Comparison of ENCODE assay signal across 1 cellular context in the genomic region with DNA sequence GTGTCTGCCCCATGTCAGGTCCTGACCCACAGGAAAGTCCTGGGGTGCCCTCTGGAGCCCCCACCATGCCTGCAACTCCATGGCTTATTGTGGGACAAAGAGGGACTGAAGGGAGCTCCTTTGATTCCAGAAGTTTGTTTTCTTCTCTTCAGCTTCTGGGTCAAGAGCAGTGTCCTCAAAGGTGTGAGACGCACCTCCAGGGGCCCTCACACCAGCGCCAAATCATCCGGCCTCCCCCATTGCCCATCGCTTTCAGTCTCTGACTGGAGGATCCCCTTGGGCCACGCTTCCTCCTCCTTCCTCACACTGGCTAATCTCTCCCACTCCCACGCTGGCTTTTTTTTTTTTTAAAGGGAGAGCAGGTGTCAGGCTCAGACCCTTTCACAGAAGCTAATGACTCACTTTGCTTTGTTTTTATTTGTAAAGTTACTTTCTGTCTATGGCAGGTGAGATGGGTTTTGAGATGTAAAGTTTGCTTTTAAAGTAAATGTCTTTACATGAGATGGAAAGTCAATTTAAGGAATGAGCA.
TF ChIP-seq lines count a peak whose summit lies in the region.

No MANE protein-coding gene starts in this region.

TF ChIP-seq in K562, 482 proteins besides CTCF, POLR2A, EP300 and RAD21 (continues in another document):
- no peak for TF ChIP-seq ELK1 (CRISPR knock-in tag; IDR thresholded peaks at IDR 0.05)
- TF ChIP-seq ZNF512 (tag; IDR thresholded peaks at IDR 0.05), result no peak
- TF ChIP-seq, protein P1, sequence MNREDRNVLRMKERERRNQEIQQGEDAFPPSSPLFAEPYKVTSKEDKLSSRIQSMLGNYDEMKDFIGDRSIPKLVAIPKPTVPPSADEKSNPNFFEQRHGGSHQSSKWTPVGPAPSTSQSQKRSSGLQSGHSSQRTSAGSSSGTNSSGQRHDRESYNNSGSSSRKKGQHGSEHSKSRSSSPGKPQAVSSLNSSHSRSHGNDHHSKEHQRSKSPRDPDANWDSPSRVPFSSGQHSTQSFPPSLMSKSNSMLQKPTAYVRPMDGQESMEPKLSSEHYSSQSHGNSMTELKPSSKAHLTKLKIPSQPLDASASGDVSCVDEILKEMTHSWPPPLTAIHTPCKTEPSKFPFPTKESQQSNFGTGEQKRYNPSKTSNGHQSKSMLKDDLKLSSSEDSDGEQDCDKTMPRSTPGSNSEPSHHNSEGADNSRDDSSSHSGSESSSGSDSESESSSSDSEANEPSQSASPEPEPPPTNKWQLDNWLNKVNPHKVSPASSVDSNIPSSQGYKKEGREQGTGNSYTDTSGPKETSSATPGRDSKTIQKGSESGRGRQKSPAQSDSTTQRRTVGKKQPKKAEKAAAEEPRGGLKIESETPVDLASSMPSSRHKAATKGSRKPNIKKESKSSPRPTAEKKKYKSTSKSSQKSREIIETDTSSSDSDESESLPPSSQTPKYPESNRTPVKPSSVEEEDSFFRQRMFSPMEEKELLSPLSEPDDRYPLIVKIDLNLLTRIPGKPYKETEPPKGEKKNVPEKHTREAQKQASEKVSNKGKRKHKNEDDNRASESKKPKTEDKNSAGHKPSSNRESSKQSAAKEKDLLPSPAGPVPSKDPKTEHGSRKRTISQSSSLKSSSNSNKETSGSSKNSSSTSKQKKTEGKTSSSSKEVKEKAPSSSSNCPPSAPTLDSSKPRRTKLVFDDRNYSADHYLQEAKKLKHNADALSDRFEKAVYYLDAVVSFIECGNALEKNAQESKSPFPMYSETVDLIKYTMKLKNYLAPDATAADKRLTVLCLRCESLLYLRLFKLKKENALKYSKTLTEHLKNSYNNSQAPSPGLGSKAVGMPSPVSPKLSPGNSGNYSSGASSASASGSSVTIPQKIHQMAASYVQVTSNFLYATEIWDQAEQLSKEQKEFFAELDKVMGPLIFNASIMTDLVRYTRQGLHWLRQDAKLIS (CRISPR knock-in tag; IDR thresholded peaks at IDR 0.05), result no peak
- TF ChIP-seq, protein P2, sequence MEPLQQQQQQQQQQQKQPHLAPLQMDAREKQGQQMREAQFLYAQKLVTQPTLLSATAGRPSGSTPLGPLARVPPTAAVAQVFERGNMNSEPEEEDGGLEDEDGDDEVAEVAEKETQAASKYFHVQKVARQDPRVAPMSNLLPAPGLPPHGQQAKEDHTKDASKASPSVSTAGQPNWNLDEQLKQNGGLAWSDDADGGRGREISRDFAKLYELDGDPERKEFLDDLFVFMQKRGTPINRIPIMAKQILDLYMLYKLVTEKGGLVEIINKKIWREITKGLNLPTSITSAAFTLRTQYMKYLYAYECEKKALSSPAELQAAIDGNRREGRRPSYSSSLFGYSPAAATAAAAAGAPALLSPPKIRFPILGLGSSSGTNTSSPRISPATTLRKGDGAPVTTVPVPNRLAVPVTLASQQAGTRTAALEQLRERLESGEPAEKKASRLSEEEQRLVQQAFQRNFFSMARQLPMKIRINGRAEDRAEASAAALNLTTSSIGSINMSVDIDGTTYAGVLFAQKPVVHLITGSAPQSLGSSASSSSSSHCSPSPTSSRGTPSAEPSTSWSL (CRISPR knock-in tag; IDR thresholded peaks at IDR 0.05; ENCODE audit: borderline replicate concordance), result no peak
- peak; percentile 64 for TF ChIP-seq L3MBTL2 (IDR thresholded peaks at IDR 0.05)
- TF ChIP-seq CHD1 (IDR thresholded peaks at IDR 0.05; ENCODE audit: low read length), result no peak
- no peak for TF ChIP-seq ZNF274 (IDR thresholded peaks at IDR 0.05; ENCODE audit: borderline replicate concordance, low read depth, low read length)
- no peak for TF ChIP-seq GATA2 (CRISPR knock-in tag; IDR thresholded peaks at IDR 0.05)
- TF ChIP-seq, protein P3, sequence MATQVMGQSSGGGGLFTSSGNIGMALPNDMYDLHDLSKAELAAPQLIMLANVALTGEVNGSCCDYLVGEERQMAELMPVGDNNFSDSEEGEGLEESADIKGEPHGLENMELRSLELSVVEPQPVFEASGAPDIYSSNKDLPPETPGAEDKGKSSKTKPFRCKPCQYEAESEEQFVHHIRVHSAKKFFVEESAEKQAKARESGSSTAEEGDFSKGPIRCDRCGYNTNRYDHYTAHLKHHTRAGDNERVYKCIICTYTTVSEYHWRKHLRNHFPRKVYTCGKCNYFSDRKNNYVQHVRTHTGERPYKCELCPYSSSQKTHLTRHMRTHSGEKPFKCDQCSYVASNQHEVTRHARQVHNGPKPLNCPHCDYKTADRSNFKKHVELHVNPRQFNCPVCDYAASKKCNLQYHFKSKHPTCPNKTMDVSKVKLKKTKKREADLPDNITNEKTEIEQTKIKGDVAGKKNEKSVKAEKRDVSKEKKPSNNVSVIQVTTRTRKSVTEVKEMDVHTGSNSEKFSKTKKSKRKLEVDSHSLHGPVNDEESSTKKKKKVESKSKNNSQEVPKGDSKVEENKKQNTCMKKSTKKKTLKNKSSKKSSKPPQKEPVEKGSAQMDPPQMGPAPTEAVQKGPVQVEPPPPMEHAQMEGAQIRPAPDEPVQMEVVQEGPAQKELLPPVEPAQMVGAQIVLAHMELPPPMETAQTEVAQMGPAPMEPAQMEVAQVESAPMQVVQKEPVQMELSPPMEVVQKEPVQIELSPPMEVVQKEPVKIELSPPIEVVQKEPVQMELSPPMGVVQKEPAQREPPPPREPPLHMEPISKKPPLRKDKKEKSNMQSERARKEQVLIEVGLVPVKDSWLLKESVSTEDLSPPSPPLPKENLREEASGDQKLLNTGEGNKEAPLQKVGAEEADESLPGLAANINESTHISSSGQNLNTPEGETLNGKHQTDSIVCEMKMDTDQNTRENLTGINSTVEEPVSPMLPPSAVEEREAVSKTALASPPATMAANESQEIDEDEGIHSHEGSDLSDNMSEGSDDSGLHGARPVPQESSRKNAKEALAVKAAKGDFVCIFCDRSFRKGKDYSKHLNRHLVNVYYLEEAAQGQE (CRISPR knock-in tag; IDR thresholded peaks at IDR 0.05; ENCODE audit: low read depth), result no peak
- TF ChIP-seq TAF1 (IDR thresholded peaks at IDR 0.05; ENCODE audit: control insufficient read depth, extremely low read depth, insufficient read depth, low read length, severe bottlenecking), result no peak
- no peak for TF ChIP-seq U2AF1 (optimal IDR thresholded peaks at IDR 0.05; ENCODE audit: low read depth, low read length)
- TF ChIP-seq ZNF830 (CRISPR knock-in tag; IDR thresholded peaks at IDR 0.05), result no peak
- TF ChIP-seq FIP1L1 (IDR thresholded peaks at IDR 0.05; ENCODE audit: low read depth, low read length, poor library complexity, severe bottlenecking), result no peak
- TF ChIP-seq ZNF384 (IDR thresholded peaks at IDR 0.05; ENCODE audit: low read depth, low read length), result peak; percentile 94
- TF ChIP-seq ZNF431 (CRISPR knock-in tag; IDR thresholded peaks at IDR 0.05), result no peak
- 0 out of 2 replicates have a peak, but pooled peaks have one; percentile 15 for TF ChIP-seq ZFP91 (CRISPR knock-in tag; IDR thresholded peaks at IDR 0.05)
- no peak for TF ChIP-seq CBX1 (IDR thresholded peaks at IDR 0.05; ENCODE audit: low read depth)
- no peak for TF ChIP-seq RBBP5 (IDR thresholded peaks at IDR 0.05; ENCODE audit: borderline replicate concordance, insufficient read depth, low read length, poor library complexity, severe bottlenecking)
- TF ChIP-seq FUS (optimal IDR thresholded peaks at IDR 0.05; ENCODE audit: low read depth, low read length), result no peak
- TF ChIP-seq EGR1 (conservative IDR thresholded peaks at IDR 0.05), result peak; percentile 84
- TF ChIP-seq, protein P4, sequence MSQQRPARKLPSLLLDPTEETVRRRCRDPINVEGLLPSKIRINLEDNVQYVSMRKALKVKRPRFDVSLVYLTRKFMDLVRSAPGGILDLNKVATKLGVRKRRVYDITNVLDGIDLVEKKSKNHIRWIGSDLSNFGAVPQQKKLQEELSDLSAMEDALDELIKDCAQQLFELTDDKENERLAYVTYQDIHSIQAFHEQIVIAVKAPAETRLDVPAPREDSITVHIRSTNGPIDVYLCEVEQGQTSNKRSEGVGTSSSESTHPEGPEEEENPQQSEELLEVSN (IDR thresholded peaks at IDR 0.05; ENCODE audit: borderline replicate concordance in 1 of 2, extremely low read depth in 1 of 2, insufficient read depth in 1 of 2, insufficient read length in 1 of 2, low read depth in 1 of 2, low read length in 1 of 2, poor library complexity in 1 of 2, severe bottlenecking in 1 of 2), result no peak
- no peak for TF ChIP-seq ZNF140 (CRISPR knock-in tag; IDR thresholded peaks at IDR 0.05)
- TF ChIP-seq ZNF780A (CRISPR knock-in tag; IDR thresholded peaks at IDR 0.05), result no peak
- no peak for TF ChIP-seq GABPB2 (CRISPR knock-in tag; conservative IDR thresholded peaks at IDR 0.05)
- TF ChIP-seq, protein P5, sequence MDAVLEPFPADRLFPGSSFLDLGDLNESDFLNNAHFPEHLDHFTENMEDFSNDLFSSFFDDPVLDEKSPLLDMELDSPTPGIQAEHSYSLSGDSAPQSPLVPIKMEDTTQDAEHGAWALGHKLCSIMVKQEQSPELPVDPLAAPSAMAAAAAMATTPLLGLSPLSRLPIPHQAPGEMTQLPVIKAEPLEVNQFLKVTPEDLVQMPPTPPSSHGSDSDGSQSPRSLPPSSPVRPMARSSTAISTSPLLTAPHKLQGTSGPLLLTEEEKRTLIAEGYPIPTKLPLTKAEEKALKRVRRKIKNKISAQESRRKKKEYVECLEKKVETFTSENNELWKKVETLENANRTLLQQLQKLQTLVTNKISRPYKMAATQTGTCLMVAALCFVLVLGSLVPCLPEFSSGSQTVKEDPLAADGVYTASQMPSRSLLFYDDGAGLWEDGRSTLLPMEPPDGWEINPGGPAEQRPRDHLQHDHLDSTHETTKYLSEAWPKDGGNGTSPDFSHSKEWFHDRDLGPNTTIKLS (IDR thresholded peaks at IDR 0.05; ENCODE audit: borderline replicate concordance, low read depth), result no peak
- no peak for TF ChIP-seq ZFP1 (CRISPR knock-in tag; IDR thresholded peaks at IDR 0.05)
- TF ChIP-seq FOXA3 (CRISPR knock-in tag; conservative IDR thresholded peaks at IDR 0.05 in 1 of 2, IDR thresholded peaks at IDR 0.05 in 1 of 2), result no peak
- TF ChIP-seq FOXM1 (IDR thresholded peaks at IDR 0.05; ENCODE audit: low read depth), result no peak
- no peak for TF ChIP-seq FOXM1 (CRISPR knock-in tag; IDR thresholded peaks at IDR 0.05; ENCODE audit: low read depth)
- no peak for TF ChIP-seq ZKSCAN8 (CRISPR knock-in tag; IDR thresholded peaks at IDR 0.05)
- TF ChIP-seq USF2 (CRISPR knock-in tag; IDR thresholded peaks at IDR 0.05), result no peak
- TF ChIP-seq ZBTB7A (IDR thresholded peaks at IDR 0.05; ENCODE audit: borderline replicate concordance, control insufficient read depth, low read depth, low read length), result no peak
- TF ChIP-seq HDGF (IDR thresholded peaks at IDR 0.05), result no peak
- TF ChIP-seq POLR2AphosphoS2 (IDR thresholded peaks at IDR 0.05; ENCODE audit: low read length), result no peak
- no peak for TF ChIP-seq ZNF76 (CRISPR knock-in tag; IDR thresholded peaks at IDR 0.05; ENCODE audit: borderline replicate concordance)
- TF ChIP-seq, protein P6, sequence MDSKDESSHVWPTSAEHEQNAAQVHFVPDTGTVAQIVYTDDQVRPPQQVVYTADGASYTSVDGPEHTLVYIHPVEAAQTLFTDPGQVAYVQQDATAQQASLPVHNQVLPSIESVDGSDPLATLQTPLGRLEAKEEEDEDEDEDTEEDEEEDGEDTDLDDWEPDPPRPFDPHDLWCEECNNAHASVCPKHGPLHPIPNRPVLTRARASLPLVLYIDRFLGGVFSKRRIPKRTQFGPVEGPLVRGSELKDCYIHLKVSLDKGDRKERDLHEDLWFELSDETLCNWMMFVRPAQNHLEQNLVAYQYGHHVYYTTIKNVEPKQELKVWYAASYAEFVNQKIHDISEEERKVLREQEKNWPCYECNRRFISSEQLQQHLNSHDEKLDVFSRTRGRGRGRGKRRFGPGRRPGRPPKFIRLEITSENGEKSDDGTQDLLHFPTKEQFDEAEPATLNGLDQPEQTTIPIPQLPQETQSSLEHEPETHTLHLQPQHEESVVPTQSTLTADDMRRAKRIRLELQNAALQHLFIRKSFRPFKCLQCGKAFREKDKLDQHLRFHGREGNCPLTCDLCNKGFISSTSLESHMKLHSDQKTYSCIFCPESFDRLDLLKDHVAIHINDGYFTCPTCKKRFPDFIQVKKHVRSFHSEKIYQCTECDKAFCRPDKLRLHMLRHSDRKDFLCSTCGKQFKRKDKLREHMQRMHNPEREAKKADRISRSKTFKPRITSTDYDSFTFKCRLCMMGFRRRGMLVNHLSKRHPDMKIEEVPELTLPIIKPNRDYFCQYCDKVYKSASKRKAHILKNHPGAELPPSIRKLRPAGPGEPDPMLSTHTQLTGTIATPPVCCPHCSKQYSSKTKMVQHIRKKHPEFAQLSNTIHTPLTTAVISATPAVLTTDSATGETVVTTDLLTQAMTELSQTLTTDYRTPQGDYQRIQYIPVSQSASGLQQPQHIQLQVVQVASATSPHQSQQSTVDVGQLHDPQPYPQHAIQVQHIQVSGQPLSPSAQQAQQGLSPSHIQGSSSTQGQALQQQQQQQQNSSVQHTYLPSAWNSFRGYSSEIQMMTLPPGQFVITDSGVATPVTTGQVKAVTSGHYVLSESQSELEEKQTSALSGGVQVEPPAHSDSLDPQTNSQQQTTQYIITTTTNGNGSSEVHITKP (IDR thresholded peaks at IDR 0.05; ENCODE audit: partially characterized antibody), result no peak
